ENCODE assay signal across 8 cellular contexts in the genomic region with DNA sequence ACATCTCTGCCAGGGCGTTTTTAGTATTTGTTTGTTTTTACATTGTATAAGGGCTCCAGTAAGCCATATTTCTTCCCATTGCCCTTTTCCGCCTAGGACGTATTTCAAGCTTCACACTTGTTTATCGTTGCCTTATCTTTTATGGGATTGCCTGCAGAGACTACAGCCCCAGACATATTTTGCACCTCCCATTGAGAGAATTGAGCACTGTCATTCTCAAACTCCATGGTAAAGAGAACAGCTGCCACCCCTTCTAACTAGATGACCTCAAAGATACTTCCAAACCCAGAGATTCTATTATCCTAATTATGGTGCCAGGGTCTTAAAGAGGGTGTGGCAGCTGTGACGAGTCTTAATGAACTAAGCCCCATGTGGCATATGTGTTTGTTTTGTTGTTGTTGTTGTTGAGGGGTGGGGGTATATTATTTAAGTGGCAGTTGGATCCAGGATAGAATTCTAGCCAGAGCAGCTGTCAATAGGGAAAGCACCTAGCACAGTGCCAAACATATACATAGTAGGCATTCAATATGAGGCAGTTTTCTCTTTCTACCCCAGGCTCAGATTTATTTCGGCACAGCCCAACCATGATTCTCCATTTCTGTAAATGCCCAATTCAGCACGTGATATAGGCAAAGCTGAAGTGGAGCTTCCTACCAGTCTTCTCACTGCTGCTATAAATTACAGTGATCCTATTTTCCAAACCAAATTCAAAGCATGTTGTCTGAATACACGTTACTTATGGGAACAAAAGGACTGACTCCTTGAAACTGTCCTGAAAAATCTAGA. TPM values are rescaled to one million over a fixed set of nuclear protein-coding genes. Genes with fewer than 3 reads are reported as not detected.
DNase-seq lines count a peak whose midpoint lies in the region; ATAC-seq and TF ChIP-seq lines count a peak whose summit lies in the region.

No MANE protein-coding gene starts in this region.

- no peak overlapping the region for H3K9ac ChIP-seq in fibroblast of lung (ENCODE audit: insufficient read depth, low read length)

- peak overlapping the region; percentile 87 for H3K4me2 ChIP-seq in fibroblast of lung (ENCODE audit: extremely low read depth, insufficient read depth, low read length)

- no peak for DNase-seq in H7
- DNase-seq in SJCRH30, result peak; percentile 23 to 49
- no peak for DNase-seq in fibroblast of lung (ENCODE audit: low read depth in 2 of 2)
- DNase-seq in gastrocnemius medialis, result no peak
- DNase-seq in NCI-H1436 treated with DMSO at 0.1 percent for 48 hours (lab: John Stamatoyannopoulos, UW), result no peak
- DNase-seq in retina, result no peak
- no peak for DNase-seq in cerebellum (ENCODE audit: low spot score)

- H3K4me1 ChIP-seq in SJCRH30, result peaks cover 10% of the 10 kb centered on the region
- H3K4me1 ChIP-seq in fibroblast of lung (ENCODE audit: control insufficient read depth, extremely low read depth, insufficient read depth, low read length), result peaks cover 5% of the 10 kb centered on the region
- H3K4me1 ChIP-seq in gastrocnemius medialis, result peaks cover 10 to 11% of the 10 kb centered on the region in 2 donors

- peak overlapping the region; percentile 72 for H3K27ac ChIP-seq in SJCRH30
- peak overlapping the region; percentile 95 for H3K27ac ChIP-seq in fibroblast of lung (ENCODE audit: insufficient read depth, low read length)
- H3K27ac ChIP-seq in gastrocnemius medialis, result peak overlapping the region; percentile 79 to 86 (median 84)

- TF ChIP-seq CTCF in fibroblast of lung (conservative IDR thresholded peaks at IDR 0.05 in 1 of 2, IDR thresholded peaks at IDR 0.05 in 1 of 2; ENCODE audit: low read depth in 1 of 2, low read length in 2 of 2) (no peak), gastrocnemius medialis (IDR thresholded peaks at IDR 0.05 in 4 of 5, conservative IDR thresholded peaks at IDR 0.05 in 1 of 5) (no peak)

- peaks cover 8% of the 10 kb centered on the region for H3K79me2 ChIP-seq in fibroblast of lung (ENCODE audit: control insufficient read depth, insufficient read depth, low read length)

- H3K9me3 ChIP-seq in SJCRH30 (replicated peaks) (no peaks in the 10 kb centered on the region), fibroblast of lung (ENCODE audit: control insufficient read depth, insufficient read depth, low read depth, low read length) (no peaks in the 10 kb centered on the region), gastrocnemius medialis (no peaks in the 10 kb centered on the region)

- ATAC-seq in gastrocnemius medialis (no peak), GM21447 (IDR thresholded peaks at IDR 0.05; ENCODE audit: unreplicated experiment) (no peak)

- H3K36me3 ChIP-seq in H7 (replicated peaks; ENCODE audit: control insufficient read depth, insufficient read depth, low read length) (peaks cover 5% of the 10 kb centered on the region), SJCRH30 (peaks cover 11% of the 10 kb centered on the region), fibroblast of lung (ENCODE audit: control insufficient read depth, insufficient read depth, low read length) (no peaks in the 10 kb centered on the region), gastrocnemius medialis (no peaks in the 10 kb centered on the region)

- TF ChIP-seq POLR2A in gastrocnemius medialis (IDR thresholded peaks at IDR 0.05), result no peak

- intact Hi-C loops in gastrocnemius medialis (cut with DNase I; ENCODE audit: low total_unique reads), result loop anchor here (1.0 kb wide), 1 partner anchor 16 kb away; no protein-coding TSS in a partner anchor

- H3K27me3 ChIP-seq in H7 (ENCODE audit: control insufficient read depth, insufficient read depth, low read length) (no peaks in the 10 kb centered on the region; the same call in 1 of the 2 replicates), SJCRH30 (no peaks in the 10 kb centered on the region), fibroblast of lung (ENCODE audit: control insufficient read depth, insufficient read depth, low read length) (no peaks in the 10 kb centered on the region), gastrocnemius medialis (no peaks in the 10 kb centered on the region)

- in situ Hi-C loops in gastrocnemius medialis (cut with MboI; ENCODE audit: low sequenced_read_pairs in 4 of 4), result loop anchor here in 1 of 4 donors (10.0 kb wide), 1 partner anchor 159 kb away; the partner anchor contains the start of gene LCMT2

- peak overlapping the region; percentile 78 for H3K4me3 ChIP-seq in H7 (ENCODE audit: insufficient read depth, low read depth, low read length)
- peak overlapping the region; percentile 84 for H3K4me3 ChIP-seq in SJCRH30
- peak overlapping the region; percentile 76 to 88 (median 82) for H3K4me3 ChIP-seq in fibroblast of lung (replicated peaks in 1 of 4; ENCODE audit: control extremely low read depth in 1 of 4, insufficient read depth in 1 of 4, low read depth in 3 of 4, low read length in 4 of 4)
- H3K4me3 ChIP-seq in gastrocnemius medialis, result peak overlapping the region; percentile 85 to 99 (median 92)

- H4K20me1 ChIP-seq in fibroblast of lung (ENCODE audit: control insufficient read depth, extremely low read depth, insufficient read depth, low read length), result no peaks in the 10 kb centered on the region

- H2AFZ ChIP-seq in fibroblast of lung (ENCODE audit: low read length), result peak overlapping the region; percentile 91

RNA-seq across cellular contexts. Expression of gene TP53BP1, which starts 0.9 kb away (rescaled TPM):
- total RNA-seq in H7 (2014; rRNA removed; shearing (Covaris generic)), result 36.6 and 43.5 TPM in 2 replicates
- total RNA-seq in SJCRH30 (2014; rRNA removed; shearing (Covaris generic)), result 44.1 and 44.6 TPM in 2 replicates
- total RNA-seq in fibroblast of lung (79.9 and 132 TPM in 2 replicates), gastrocnemius medialis (10 to 100 TPM in 3 of 4 donors, 1 to 10 TPM in 1; 9.0 to 17.0 (median 13.3) TPM), cerebellum (199 TPM)
- 38.8 and 39.8 TPM in 2 replicates for polyA plus RNA-seq in fibroblast of lung
- polyA plus RNA-seq in fibroblast of lung (2012), result 26.1 and 26.6 TPM in 2 replicates
- 52.3 and 109 TPM in 2 replicates for polyA minus RNA-seq in fibroblast of lung (ENCODE audit: low replicate concordance)

RNA-seq across cellular contexts. Expression of gene MAP1A, which starts 23.5 kb away (rescaled TPM):
- total RNA-seq in H7 (2014; rRNA removed; shearing (Covaris generic)), result 0.67 and 1.8 TPM in 2 replicates
- total RNA-seq in SJCRH30 (2014; rRNA removed; shearing (Covaris generic)), result 10.1 and 10.3 TPM in 2 replicates
- total RNA-seq in fibroblast of lung, result 70.4 and 201 TPM in 2 replicates
- 51.2 and 66.1 TPM in 2 replicates for polyA plus RNA-seq in fibroblast of lung
- polyA plus RNA-seq in fibroblast of lung (2012), result 97.9 and 99.1 TPM in 2 replicates
- 385 and 456 TPM in 2 replicates for polyA minus RNA-seq in fibroblast of lung (ENCODE audit: low replicate concordance)
- 10 to 100 TPM in 2 of 4 donors, 1 to 10 TPM in 2; 3.5 to 13.0 (median 8.2) TPM for total RNA-seq in gastrocnemius medialis
- total RNA-seq in cerebellum, result 31.5 TPM

Comparison
In these comparisons a context has a peak if more than half of its experiments do, and no peak if none do; other contexts are left out.
1. DNase-seq: peak in SJCRH30 (2 of 2); none in H7 (single experiment), fibroblast of lung (0 of 2), gastrocnemius medialis (0 of 2), NCI-H1436 treated with DMSO at 0.1 percent for 48 hours (single experiment), retina (single experiment) and cerebellum (single experiment).
2. Peak in every context shown above with its lines, with median percentiles within 50 percentile points of each other: H3K4me3 ChIP-seq and H3K27ac ChIP-seq.